ENCODE assay signal across 13 cellular contexts in genomic region chr7:5713124-5713912, GRCh38.
"Had no signal": no experiment of that assay in that cellular context is flagged by ENCODE, and none has a peak within 500 bp of the region (broad histone marks: within the 10 kb centered on the region; RNA-seq: fewer than 3 reads in every experiment).

No MANE protein-coding gene starts in this region.

- H3K27ac Mint-ChIP-seq: activated naive CD8-positive, alpha-beta T cell treated with anti-CD3 and anti-CD28 coated beads, Interleukin-2, amount 10 ng/mL, durations not matched to agents 7 days and 5 days; memory B cell; neural progenitor cell had no signal

- H3K4me3 ChIP-seq: ascending aorta, cardiac muscle cell, heart right ventricle, left ventricle myocardium inferior, neural progenitor cell, pancreas, thyroid gland, uterus had no signal

- H2AFZ ChIP-seq: neural progenitor cell had no signal

- DNase-seq: activated effector memory CD4-positive, alpha-beta T cell treated with Interleukin-2 at 50 U/mL for 16 hours; activated naive CD8-positive, alpha-beta T cell treated with anti-CD3 and anti-CD28 coated beads, Interleukin-2, amount 10 ng/mL, durations not matched to agents 7 days and 5 days; activated T-cell treated with anti-CD3 and anti-CD28 coated beads for 4 hours; heart right ventricle; left ventricle myocardium inferior; pancreas; stimulated activated CD4-positive, alpha-beta T cell treated with anti-CD3 and anti-CD28 coated beads, Interleukin-4, amount 100 ng/mL, for 4 hours; thyroid gland; uterus had no signal

- ATAC-seq: pancreas had no signal

- H3K27me3 ChIP-seq: ascending aorta, cardiac muscle cell, heart right ventricle, neural progenitor cell, pancreas, thyroid gland, uterus had no signal

- H3K9me3 Mint-ChIP-seq: activated naive CD8-positive, alpha-beta T cell treated with anti-CD3 and anti-CD28 coated beads, Interleukin-2, amount 10 ng/mL, durations not matched to agents 7 days and 5 days; memory B cell; neural progenitor cell had no signal

- H3K27ac ChIP-seq: ascending aorta, cardiac muscle cell, heart right ventricle, left ventricle myocardium inferior, neural progenitor cell, pancreas, thyroid gland, uterus had no signal

- H3K4me2 ChIP-seq: neural progenitor cell had no signal

- H3K4me1 ChIP-seq: heart right ventricle, left ventricle myocardium inferior, neural progenitor cell, pancreas, thyroid gland, uterus had no signal

- H3K36me3 ChIP-seq: uterus had no signal

- H3K4me3 Mint-ChIP-seq: activated naive CD8-positive, alpha-beta T cell treated with anti-CD3 and anti-CD28 coated beads, Interleukin-2, amount 10 ng/mL, durations not matched to agents 7 days and 5 days; memory B cell; neural progenitor cell had no signal

- H3K4me1 Mint-ChIP-seq: activated naive CD8-positive, alpha-beta T cell treated with anti-CD3 and anti-CD28 coated beads, Interleukin-2, amount 10 ng/mL, durations not matched to agents 7 days and 5 days; memory B cell had no signal

- H3K27me3 Mint-ChIP-seq: activated naive CD8-positive, alpha-beta T cell treated with anti-CD3 and anti-CD28 coated beads, Interleukin-2, amount 10 ng/mL, durations not matched to agents 7 days and 5 days; memory B cell had no signal
